Comparison of ENCODE assay signal across 21 cellular contexts in genomic region chr12:109732321-109733305, GRCh38. TPM values are rescaled to one million over a fixed set of nuclear protein-coding genes. Genes with fewer than 3 reads are reported as not detected.
A peak's percentile ranks its signal among the peaks of the same experiment; 100 is the strongest.
DNase-seq lines count a peak whose midpoint lies in the region; ATAC-seq, FAIRE-seq and TF ChIP-seq lines count a peak whose summit lies in the region.
"Had no signal": no experiment of that assay in that cellular context is flagged by ENCODE, and none has a peak within 500 bp of the region (broad histone marks: within the 10 kb centered on the region; RNA-seq: fewer than 3 reads in every experiment).

No MANE protein-coding gene starts in this region.

- WGBS in right lobe of liver (ENCODE audit: insufficient coverage, low coverage, low lambda C conversion rate, missing lambda C conversion rate): 82% methylated on average over 15 of the region's 21 CpGs
- 93% methylated on average over 21 of the region's 21 CpGs for WGBS in HepG2 (ENCODE audit: low lambda C conversion rate)
- WGBS in endodermal cell (ENCODE audit: insufficient coverage in 1 of 2, insufficient read length in 1 of 2), 2 experiments: 93% methylated on average over 7 to 19 of the region's 21 CpGs

- H4K20me1 ChIP-seq in HepG2 (ENCODE audit: insufficient read depth, low read length): no peaks in the 10 kb centered on the region
- H4K20me1 ChIP-seq in osteoblast (ENCODE audit: insufficient read depth, low read length): peaks cover 3% of the 10 kb centered on the region

- H3K27ac ChIP-seq in right lobe of liver (no peak overlapping the region), HepG2 (ENCODE audit: extremely low read length, insufficient read depth, low read length) (no peak overlapping the region), endodermal cell (ENCODE audit: low read depth, low read length) (peak overlapping the region; percentile 79), osteoblast (ENCODE audit: low read depth, low read length) (no peak overlapping the region), upper lobe of right lung (no peak overlapping the region)
- H3K27ac ChIP-seq: breast epithelium, KMS-11, suprapubic skin had no signal

- no peak for FAIRE-seq in HepG2 (lab: Jason Lieb, UNC)
- FAIRE-seq in frontal cortex (lab: Jason Lieb, UNC): no peak
- FAIRE-seq: GM12891 had no signal

- TF ChIP-seq CTCF in right lobe of liver (IDR thresholded peaks at IDR 0.05): no peak
- TF ChIP-seq CTCF in HepG2 (CRISPR knock-in tag; IDR thresholded peaks at IDR 0.05): no peak
- TF ChIP-seq CTCF in endodermal cell (conservative IDR thresholded peaks at IDR 0.05): no peak
- TF ChIP-seq CTCF in osteoblast (IDR thresholded peaks at IDR 0.05; ENCODE audit: extremely low read depth, low read depth, low read length): no peak
- TF ChIP-seq CTCF in upper lobe of right lung (IDR thresholded peaks at IDR 0.05): no peak

- DNase-seq in right lobe of liver (peak in 2 of 3 donors; percentile 18 to 39), HepG2 (ENCODE audit: low spot score) (no peak), endodermal cell (peak; percentile 44), osteoblast (ENCODE audit: insufficient read length, low spot score, missing footprints) (peak; percentile 68), upper lobe of right lung (peak; percentile 39), hepatic stellate cell (ENCODE audit: low spot score) (no peak), GDM1 (lab: John Stamatoyannopoulos, UW) (no peak), frontal cortex (ENCODE audit: low spot score in 2 of 2) (no peak)
- DNase-seq: Calu3; effector CD4-positive, alpha-beta T cell; NCI-H1092 treated with DMSO at 0.1 percent for 48 hours; NCI-H2171 treated with DMSO at 0.1 percent for 48 hours; NK-92 treated with Interleukin-12 subunit alpha and Interleukin-12 subunit beta, amount 100 ng/mL, for 24 hours; stimulated activated CD4-positive, alpha-beta T cell treated with anti-CD3 and anti-CD28 coated beads, Interleukin-1b, Interleukin-23, amount 100 ng/mL, for 48 hours had no signal

- no TSS peak for BruUV-seq in HepG2 (replicated peaks; lab: Mats Ljungman, UMichigan)

- no peak for TF ChIP-seq RAD21 in HepG2 (CRISPR knock-in tag; IDR thresholded peaks at IDR 0.05)

- H3K79me2 ChIP-seq in HepG2 (ENCODE audit: insufficient read depth, low read length) (peaks cover 12% of the 10 kb centered on the region), osteoblast (ENCODE audit: insufficient read depth, low read length) (no peaks in the 10 kb centered on the region)

- H3K27me3 ChIP-seq in right lobe of liver (no peaks in the 10 kb centered on the region), HepG2 (ENCODE audit: control insufficient read depth in 1 of 2, insufficient read depth in 2 of 2, low read length in 2 of 2) (no peaks in the 10 kb centered on the region), endodermal cell (ENCODE audit: control insufficient read depth, insufficient read depth, low read length, poor library complexity, severe bottlenecking) (no peaks in the 10 kb centered on the region), osteoblast (ENCODE audit: insufficient read depth, low read length) (peaks cover 18% of the 10 kb centered on the region), upper lobe of right lung (peaks cover 7% of the 10 kb centered on the region)
- H3K27me3 ChIP-seq: breast epithelium had no signal

- no peak overlapping the region for H3K4me2 ChIP-seq in HepG2 (ENCODE audit: low read depth, low read length)
- no peak overlapping the region for H3K4me2 ChIP-seq in osteoblast (ENCODE audit: insufficient read depth, low read length)
- H3K4me2 ChIP-seq: KMS-11 had no signal

- H3K4me1 Mint-ChIP-seq in endodermal cell: peaks cover 41% of the 10 kb centered on the region

- TF ChIP-seq POLR2A in right lobe of liver (IDR thresholded peaks at IDR 0.05): no peak
- TF ChIP-seq POLR2A in HepG2 (IDR thresholded peaks at IDR 0.05; ENCODE audit: insufficient read depth in 1 of 2, low read depth in 2 of 2, low read length in 2 of 2): no peak

- H3K4me3 Mint-ChIP-seq in endodermal cell: no peak overlapping the region
- H3K4me3 Mint-ChIP-seq: activated naive CD4-positive, alpha-beta T cell treated with anti-CD3 and anti-CD28 coated beads, Interleukin-2, amount 50 U/mL, for 24 hours had no signal

- peaks cover 6% of the 10 kb centered on the region for H3K36me3 Mint-ChIP-seq in endodermal cell (ENCODE audit: low read depth)
- H3K36me3 Mint-ChIP-seq: activated naive CD4-positive, alpha-beta T cell treated with anti-CD3 and anti-CD28 coated beads, Interleukin-2, amount 50 U/mL, for 24 hours had no signal

- H3K9me3 ChIP-seq in right lobe of liver (no peaks in the 10 kb centered on the region), HepG2 (ENCODE audit: low read length) (no peaks in the 10 kb centered on the region), endodermal cell (ENCODE audit: control insufficient read depth, low read length) (no peaks in the 10 kb centered on the region), osteoblast (ENCODE audit: low read depth, low read length) (no peaks in the 10 kb centered on the region), upper lobe of right lung (no peaks in the 10 kb centered on the region)
- H3K9me3 ChIP-seq: breast epithelium, suprapubic skin had no signal

- in situ Hi-C loops in HepG2 (cut with HindIII; ENCODE audit: extremely low pct_ligation_motif_present, low pct_unique_long_range_greater_than_20kb): no loop called here

- H3K4me1 ChIP-seq in right lobe of liver (peaks cover 0 to 23% (median 10%) of the 10 kb centered on the region in 4 donors), HepG2 (ENCODE audit: insufficient read depth, low read length) (peaks cover 68% of the 10 kb centered on the region), endodermal cell (ENCODE audit: control insufficient read depth, insufficient read depth, low read length) (peaks cover 27% of the 10 kb centered on the region), osteoblast (ENCODE audit: insufficient read depth, low read length) (no peaks in the 10 kb centered on the region), upper lobe of right lung (no peaks in the 10 kb centered on the region)

- ATAC-seq in right lobe of liver (no peak), HepG2 (no peak), upper lobe of right lung (no peak)
- ATAC-seq: left colon had no signal

- H3K27me3 Mint-ChIP-seq in endodermal cell (ENCODE audit: insufficient read depth): no peaks in the 10 kb centered on the region

- H3K36me3 ChIP-seq in right lobe of liver: no peaks in the 10 kb centered on the region
- H3K36me3 ChIP-seq in HepG2 (replicated peaks in 1 of 2; ENCODE audit: control insufficient read depth in 1 of 2, insufficient read depth in 2 of 2, low read length in 2 of 2): peaks cover 0 to 7% of the 10 kb centered on the region in 2 experiments; a peak in 1 of 5 replicates
- H3K36me3 ChIP-seq in endodermal cell (ENCODE audit: control insufficient read depth, insufficient read depth, low read length): peaks cover 11% of the 10 kb centered on the region
- no peaks in the 10 kb centered on the region for H3K36me3 ChIP-seq in osteoblast (ENCODE audit: insufficient read depth, low read length)
- H3K36me3 ChIP-seq in upper lobe of right lung: no peaks in the 10 kb centered on the region
- H3K36me3 ChIP-seq: breast epithelium, suprapubic skin had no signal

- POLR2A ChIA-PET in HepG2 (lab: Yijun Ruan, JAX): no interaction called here

- intact Hi-C loops in right lobe of liver (cut with DNase I): no loop called here
- intact Hi-C loops in HepG2 (cut with micrococcal nuclease; ENCODE audit: unreplicated experiment): no loop called here
- intact Hi-C loops in upper lobe of right lung (cut with DNase I): no loop called here

- no peak overlapping the region for H3K9ac ChIP-seq in HepG2 (ENCODE audit: insufficient read depth, low read depth, low read length)
- H3K9ac ChIP-seq in endodermal cell (ENCODE audit: extremely low read depth, low read length, poor library complexity, severe bottlenecking): no peak overlapping the region
- H3K9ac ChIP-seq: KMS-11 had no signal

- no peak overlapping the region for H3K4me3 ChIP-seq in right lobe of liver
- H3K4me3 ChIP-seq in HepG2 (replicated peaks in 1 of 3; ENCODE audit: insufficient read depth in 1 of 3, low read depth in 2 of 3, low read length in 3 of 3): no peak overlapping the region
- H3K4me3 ChIP-seq in endodermal cell (ENCODE audit: low read length): no peak overlapping the region
- H3K4me3 ChIP-seq in osteoblast (ENCODE audit: insufficient read depth, low read length): no peak overlapping the region
- H3K4me3 ChIP-seq in upper lobe of right lung: no peak overlapping the region
- H3K4me3 ChIP-seq: breast epithelium, suprapubic skin had no signal

- H3K27ac Mint-ChIP-seq in endodermal cell: peak overlapping the region; percentile 12
- H3K27ac Mint-ChIP-seq: activated naive CD4-positive, alpha-beta T cell treated with anti-CD3 and anti-CD28 coated beads, Interleukin-2, amount 50 U/mL, for 24 hours had no signal

- TF ChIP-seq EP300 in HepG2 (IDR thresholded peaks at IDR 0.05; ENCODE audit: low read depth in 2 of 2, low read length in 2 of 2) (no peak), HepG2 (CRISPR knock-in tag; IDR thresholded peaks at IDR 0.05; ENCODE audit: borderline replicate concordance) (no peak)

- CTCF ChIA-PET in HepG2 (lab: Yijun Ruan, JAX; ENCODE audit: low intra/inter-chr PET ratio, low total read pairs): no interaction called here

- no peaks in the 10 kb centered on the region for H3K9me3 Mint-ChIP-seq in endodermal cell
- H3K9me3 Mint-ChIP-seq: activated naive CD4-positive, alpha-beta T cell treated with anti-CD3 and anti-CD28 coated beads, Interleukin-2, amount 50 U/mL, for 24 hours had no signal

- no peak overlapping the region for H2AFZ ChIP-seq in HepG2 (ENCODE audit: low read length)
- H2AFZ ChIP-seq in osteoblast (ENCODE audit: low read length): no peak overlapping the region

RNA-seq across cellular contexts. Expression of gene FAM222A, which starts 19.0 kb away (rescaled TPM):
- total RNA-seq in right lobe of liver (1 to 10 TPM in 5 of 6 experiments, under 1 TPM in 1; 0.34 to 4.3 (median 1.2) TPM), HepG2 (2016; rRNA removed; fragmentation: Illumina TruSeq; extraction: Trizol) (7.2 and 9.6 TPM in 2 replicates), endodermal cell (10 to 100 TPM; 21.6 to 24.4 TPM), osteoblast (0.29 and 0.36 TPM in 2 replicates), upper lobe of right lung (6.2 TPM), frontal cortex (2.9 TPM)
- 1.9 and 2.5 TPM in 2 replicates for total RNA-seq in HepG2 (2016; cell fraction: cytosol; rRNA removed; fragmentation: Illumina TruSeq; extraction: Trizol; ENCODE audit: low read depth)
- total RNA-seq in HepG2 (2016; cell fraction: insoluble cytoplasmic fraction; rRNA removed; fragmentation: Illumina TruSeq; extraction: Trizol): 5.6 and 8.3 TPM in 2 replicates
- 7.5 TPM in 2 replicates for total RNA-seq in HepG2 (2016; cell fraction: membrane; rRNA removed; fragmentation: Illumina TruSeq; extraction: Trizol)
- total RNA-seq in HepG2 (2016; cell fraction: nucleus; rRNA removed; fragmentation: Illumina TruSeq; extraction: Trizol): 7.0 and 7.5 TPM in 2 replicates
- 2.7 and 3.7 TPM in 2 replicates for polyA plus RNA-seq in HepG2 (2011; rRNA removed)
- polyA plus RNA-seq in HepG2 (2011; cell fraction: cytosol; rRNA removed): 2.0 and 3.0 TPM in 2 replicates
- polyA plus RNA-seq in HepG2 (2011; cell fraction: nucleus; rRNA removed): 3.8 and 4.7 TPM in 2 replicates
- polyA plus RNA-seq in HepG2 (2012): 2.5 and 2.9 TPM in 2 replicates
- polyA plus RNA-seq in HepG2 (2016; cell fraction: cytosol; fragmentation: Illumina TruSeq; extraction: Trizol; ENCODE audit: low read depth): 2.5 and 2.6 TPM in 2 replicates
- polyA plus RNA-seq in HepG2 (2016; cell fraction: insoluble cytoplasmic fraction; fragmentation: Illumina TruSeq; extraction: Trizol; ENCODE audit: low read depth): 9.4 and 11.8 TPM in 2 replicates
- polyA plus RNA-seq in HepG2 (2016; cell fraction: membrane; fragmentation: Illumina TruSeq; extraction: Trizol; ENCODE audit: low read depth): 8.4 and 9.5 TPM in 2 replicates
- 9.3 and 9.9 TPM in 2 replicates for polyA plus RNA-seq in HepG2 (2016; cell fraction: nucleus; fragmentation: Illumina TruSeq; extraction: Trizol; ENCODE audit: insufficient read depth, low read depth)
- polyA minus RNA-seq in HepG2 (2011; rRNA and poly(A)+ RNA removed; ENCODE audit: low replicate concordance): 2.9 and 8.9 TPM in 2 replicates
- 3.6 and 4.0 TPM in 2 replicates for polyA minus RNA-seq in HepG2 (2011; cell fraction: cytosol; rRNA and poly(A)+ RNA removed)
- polyA minus RNA-seq in HepG2 (2011; cell fraction: nucleus; rRNA and poly(A)+ RNA removed): 7.9 and 8.2 TPM in 2 replicates
- polyA plus RNA-seq in endodermal cell (2013, experiment 1 of 2): 8.7 TPM
- 8.7 TPM for polyA plus RNA-seq in endodermal cell (2013, experiment 2 of 2)
- total RNA-seq: fibroblast of lung had no signal

Comparison
In these comparisons a context has a peak if more than half of its experiments do, and no peak if none do; other contexts are left out.
1. DNase-seq: peak in right lobe of liver (2 of 3), endodermal cell (single experiment), osteoblast (single experiment) and upper lobe of right lung (single experiment); none in HepG2 (single experiment), hepatic stellate cell (single experiment), GDM1 (single experiment) and frontal cortex (0 of 2).